1 cellular context compared by ENCODE assay signal in the genomic region with DNA sequence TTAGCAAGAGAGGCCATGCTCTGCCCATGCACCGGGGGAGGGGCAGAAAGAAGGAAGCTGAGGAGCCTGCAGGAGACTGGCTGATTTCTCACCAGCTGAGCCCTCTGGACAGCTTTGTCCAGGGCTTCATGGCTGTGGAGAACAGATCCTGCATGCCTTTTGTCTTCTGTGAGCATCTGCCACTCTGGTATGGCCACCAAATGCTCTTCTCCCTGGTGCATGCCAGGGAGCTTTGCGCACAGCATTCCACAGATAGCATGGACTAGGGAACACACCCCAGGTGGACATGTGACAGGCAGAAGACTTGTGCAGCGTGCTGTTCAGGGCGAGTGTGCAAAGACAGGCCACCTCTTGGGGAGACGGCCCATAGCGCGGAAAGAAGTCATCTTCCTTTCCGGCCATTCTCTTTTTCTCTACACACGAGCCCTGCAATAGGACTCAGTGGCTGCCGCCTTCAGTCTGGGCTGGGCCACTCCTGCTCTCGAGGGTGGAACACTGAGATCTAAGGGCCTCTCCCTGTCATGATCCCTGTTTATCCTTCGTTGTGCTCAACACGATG.
TF ChIP-seq lines count a peak whose summit lies in the region.

No MANE protein-coding gene starts in this region.

TF ChIP-seq in GM23338, 12 proteins besides CTCF, POLR2A, EP300 and RAD21 (continued from another document):
- TF ChIP-seq, protein P1, sequence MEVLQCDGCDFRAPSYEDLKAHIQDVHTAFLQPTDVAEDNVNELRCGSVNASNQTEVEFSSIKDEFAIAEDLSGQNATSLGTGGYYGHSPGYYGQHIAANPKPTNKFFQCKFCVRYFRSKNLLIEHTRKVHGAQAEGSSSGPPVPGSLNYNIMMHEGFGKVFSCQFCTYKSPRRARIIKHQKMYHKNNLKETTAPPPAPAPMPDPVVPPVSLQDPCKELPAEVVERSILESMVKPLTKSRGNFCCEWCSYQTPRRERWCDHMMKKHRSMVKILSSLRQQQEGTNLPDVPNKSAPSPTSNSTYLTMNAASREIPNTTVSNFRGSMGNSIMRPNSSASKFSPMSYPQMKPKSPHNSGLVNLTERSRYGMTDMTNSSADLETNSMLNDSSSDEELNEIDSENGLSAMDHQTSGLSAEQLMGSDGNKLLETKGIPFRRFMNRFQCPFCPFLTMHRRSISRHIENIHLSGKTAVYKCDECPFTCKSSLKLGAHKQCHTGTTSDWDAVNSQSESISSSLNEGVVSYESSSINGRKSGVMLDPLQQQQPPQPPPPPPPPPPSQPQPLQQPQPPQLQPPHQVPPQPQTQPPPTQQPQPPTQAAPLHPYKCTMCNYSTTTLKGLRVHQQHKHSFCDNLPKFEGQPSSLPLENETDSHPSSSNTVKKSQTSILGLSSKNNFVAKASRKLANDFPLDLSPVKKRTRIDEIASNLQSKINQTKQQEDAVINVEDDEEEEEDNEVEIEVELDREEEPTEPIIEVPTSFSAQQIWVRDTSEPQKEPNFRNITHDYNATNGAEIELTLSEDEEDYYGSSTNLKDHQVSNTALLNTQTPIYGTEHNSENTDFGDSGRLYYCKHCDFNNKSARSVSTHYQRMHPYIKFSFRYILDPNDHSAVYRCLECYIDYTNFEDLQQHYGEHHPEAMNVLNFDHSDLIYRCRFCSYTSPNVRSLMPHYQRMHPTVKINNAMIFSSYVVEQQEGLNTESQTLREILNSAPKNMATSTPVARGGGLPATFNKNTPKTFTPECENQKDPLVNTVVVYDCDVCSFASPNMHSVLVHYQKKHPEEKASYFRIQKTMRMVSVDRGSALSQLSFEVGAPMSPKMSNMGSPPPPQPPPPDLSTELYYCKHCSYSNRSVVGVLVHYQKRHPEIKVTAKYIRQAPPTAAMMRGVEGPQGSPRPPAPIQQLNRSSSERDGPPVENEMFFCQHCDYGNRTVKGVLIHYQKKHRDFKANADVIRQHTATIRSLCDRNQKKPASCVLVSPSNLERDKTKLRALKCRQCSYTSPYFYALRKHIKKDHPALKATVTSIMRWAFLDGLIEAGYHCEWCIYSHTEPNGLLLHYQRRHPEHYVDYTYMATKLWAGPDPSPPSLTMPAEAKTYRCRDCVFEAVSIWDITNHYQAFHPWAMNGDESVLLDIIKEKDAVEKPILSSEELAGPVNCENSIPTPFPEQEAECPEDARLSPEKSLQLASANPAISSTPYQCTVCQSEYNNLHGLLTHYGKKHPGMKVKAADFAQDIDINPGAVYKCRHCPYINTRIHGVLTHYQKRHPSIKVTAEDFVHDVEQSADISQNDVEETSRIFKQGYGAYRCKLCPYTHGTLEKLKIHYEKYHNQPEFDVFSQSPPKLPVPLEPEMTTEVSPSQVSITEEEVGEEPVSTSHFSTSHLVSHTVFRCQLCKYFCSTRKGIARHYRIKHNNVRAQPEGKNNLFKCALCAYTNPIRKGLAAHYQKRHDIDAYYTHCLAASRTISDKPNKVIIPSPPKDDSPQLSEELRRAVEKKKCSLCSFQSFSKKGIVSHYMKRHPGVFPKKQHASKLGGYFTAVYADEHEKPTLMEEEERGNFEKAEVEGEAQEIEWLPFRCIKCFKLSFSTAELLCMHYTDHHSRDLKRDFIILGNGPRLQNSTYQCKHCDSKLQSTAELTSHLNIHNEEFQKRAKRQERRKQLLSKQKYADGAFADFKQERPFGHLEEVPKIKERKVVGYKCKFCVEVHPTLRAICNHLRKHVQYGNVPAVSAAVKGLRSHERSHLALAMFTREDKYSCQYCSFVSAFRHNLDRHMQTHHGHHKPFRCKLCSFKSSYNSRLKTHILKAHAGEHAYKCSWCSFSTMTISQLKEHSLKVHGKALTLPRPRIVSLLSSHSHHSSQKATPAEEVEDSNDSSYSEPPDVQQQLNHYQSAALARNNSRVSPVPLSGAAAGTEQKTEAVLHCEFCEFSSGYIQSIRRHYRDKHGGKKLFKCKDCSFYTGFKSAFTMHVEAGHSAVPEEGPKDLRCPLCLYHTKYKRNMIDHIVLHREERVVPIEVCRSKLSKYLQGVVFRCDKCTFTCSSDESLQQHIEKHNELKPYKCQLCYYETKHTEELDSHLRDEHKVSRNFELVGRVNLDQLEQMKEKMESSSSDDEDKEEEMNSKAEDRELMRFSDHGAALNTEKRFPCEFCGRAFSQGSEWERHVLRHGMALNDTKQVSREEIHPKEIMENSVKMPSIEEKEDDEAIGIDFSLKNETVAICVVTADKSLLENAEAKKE (CRISPR knock-in tag; IDR thresholded peaks at IDR 0.05): peak; percentile 18; the same call in 1 of the 2 replicates
